7 cellular contexts compared by ENCODE assay signal in the genomic region with DNA sequence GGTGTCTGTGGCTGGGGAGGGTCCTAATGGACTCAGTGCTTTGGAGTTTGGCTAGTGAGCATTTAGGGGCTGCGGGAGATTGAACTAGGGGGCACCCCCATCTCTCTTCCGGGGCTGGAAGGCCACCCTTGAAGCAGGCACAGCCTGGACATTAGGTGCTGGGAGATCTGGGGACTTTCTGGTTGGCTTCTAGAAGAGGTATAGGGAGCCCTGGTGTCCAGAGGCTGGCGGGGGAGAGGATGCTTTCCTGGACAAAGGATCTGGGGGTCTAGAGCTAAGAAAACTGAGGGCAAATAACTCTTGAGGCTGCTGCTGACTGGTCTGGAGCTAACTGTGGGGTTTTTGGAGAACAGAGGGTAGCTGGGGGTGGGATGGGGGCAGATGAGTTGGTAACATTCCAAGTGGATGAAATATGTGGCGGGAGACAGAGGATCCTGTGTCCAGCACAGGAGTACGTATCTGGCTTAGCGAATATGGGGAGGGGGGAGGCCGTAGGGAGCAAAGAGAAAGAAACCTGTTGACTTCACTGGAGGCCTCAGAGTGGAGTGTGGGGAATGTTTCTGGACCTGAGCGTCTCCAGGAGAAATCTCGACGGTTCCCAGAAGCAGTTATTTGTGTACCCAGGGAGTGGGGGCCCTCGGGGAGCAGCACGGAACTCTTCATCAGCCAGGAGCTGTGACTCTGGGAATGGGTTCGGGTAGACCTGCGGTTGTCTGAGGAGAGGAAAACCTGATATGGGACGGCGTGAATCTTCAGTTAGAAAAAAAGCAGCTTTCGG. TPM values are rescaled to one million over a fixed set of nuclear protein-coding genes. Genes with fewer than 3 reads are reported as not detected.
DNase-seq lines count a peak whose midpoint lies in the region; ATAC-seq and TF ChIP-seq lines count a peak whose summit lies in the region.

No MANE protein-coding gene starts in this region.

- H3K27me3 ChIP-seq in PC-3 (ENCODE audit: low read length) = no peaks in the 10 kb centered on the region
- H3K27me3 ChIP-seq in upper lobe of left lung = no peaks in the 10 kb centered on the region

- H3K4me1 ChIP-seq in PC-3 (ENCODE audit: insufficient read depth, low read length) (peaks cover 16% of the 10 kb centered on the region), upper lobe of left lung (peaks cover 30 to 40% (median 34%) of the 10 kb centered on the region in 4 donors)

- TF ChIP-seq EP300 in upper lobe of left lung (IDR thresholded peaks at IDR 0.05) = no peak

- peak; percentile 35 for DNase-seq in GM13976 (ENCODE audit: low spot score)
- DNase-seq in PC-3 = peak; percentile 12
- DNase-seq in cardiac fibroblast (ENCODE audit: low read depth in 2 of 2) = peak; percentile 25 to 31
- peak; percentile 28 to 33 for DNase-seq in lung microvascular endothelial cell (ENCODE audit: low read depth in 2 of 2)
- peak in 1 of 2 donors; percentile 53 for DNase-seq in upper lobe of left lung
- DNase-seq in SK-N-DZ (ENCODE audit: low spot score) = no peak

- peaks cover 21% of the 10 kb centered on the region for H3K36me3 ChIP-seq in PC-3 (ENCODE audit: low read depth, low read length)
- peaks cover 22 to 32% (median 28%) of the 10 kb centered on the region in 4 donors for H3K36me3 ChIP-seq in upper lobe of left lung

- WGBS in upper lobe of left lung, 2 donors = 13 to 16% methylated on average over 17 of the region's 17 CpGs

- H2AFZ ChIP-seq in PC-3 (ENCODE audit: low read length) = no peak overlapping the region

- no peaks in the 10 kb centered on the region for H3K9me2 ChIP-seq in PC-3 (replicated peaks; ENCODE audit: low read length)

- POLR2A ChIA-PET in PC-3 (lab: Charles Lee; ENCODE audit: unreplicated experiment) = interaction anchor here (0.5 to 0.7 kb wide), 2 partner anchors 45 kb away, joined by 3 read pairs; no protein-coding TSS in a partner anchor

- peaks cover 7% of the 10 kb centered on the region; the same call in 1 of the 2 replicates for H4K20me1 ChIP-seq in PC-3 (ENCODE audit: low read length)

- peak in 2 of 4 donors; percentile 31 to 53 for TF ChIP-seq POLR2A in upper lobe of left lung (IDR thresholded peaks at IDR 0.05)

- H3K4me3 ChIP-seq in PC-3 (ENCODE audit: low read length) (peak overlapping the region; percentile 97), cardiac fibroblast (replicated peaks in 1 of 2; ENCODE audit: low read depth in 2 of 2, low read length in 2 of 2) (peak overlapping the region; percentile 72 to 86), upper lobe of left lung (peak overlapping the region; percentile 62 to 98 (median 76))

- TF ChIP-seq CTCF in GM13976 (IDR thresholded peaks at IDR 0.05; ENCODE audit: borderline replicate concordance, control extremely low read depth, extremely low read depth, insufficient read depth, missing control alignments) (no peak), PC-3 (conservative IDR thresholded peaks at IDR 0.05; ENCODE audit: low read depth, low read length) (no peak), cardiac fibroblast (IDR thresholded peaks at IDR 0.05; ENCODE audit: low read depth, low read length) (no peak), upper lobe of left lung (IDR thresholded peaks at IDR 0.05) (no peak)

- BruUV-seq in PC-3 (replicated peaks; lab: Mats Ljungman, UMichigan) = no TSS peak

- H3K9me3 ChIP-seq in PC-3 (ENCODE audit: low read length) = no peaks in the 10 kb centered on the region
- H3K9me3 ChIP-seq in upper lobe of left lung = no peaks in the 10 kb centered on the region

- intact Hi-C loops in PC-3 (cut with micrococcal nuclease) = loop anchor here (2.0 kb wide), 1 partner anchor 45 kb away; a partner anchor contains a TSS

- H3K4me2 ChIP-seq in PC-3 (ENCODE audit: low read length) = peak overlapping the region; percentile 80

- peaks cover 56% of the 10 kb centered on the region for H3K79me2 ChIP-seq in PC-3 (ENCODE audit: low read length)

- H3F3A ChIP-seq in PC-3 (ENCODE audit: low read length, unreplicated experiment) = peaks cover 9% of the 10 kb centered on the region

- CTCF ChIA-PET in PC-3 (lab: Charles Lee) = no interaction called here

- in situ Hi-C loops in GM13976 (cut with MboI; ENCODE audit: low sequenced_read_pairs, unreplicated experiment) = no loop called here

- peak overlapping the region; percentile 100 for H3K9ac ChIP-seq in PC-3 (ENCODE audit: low read length)

- H3K27ac ChIP-seq in PC-3 (ENCODE audit: low read length) (peak overlapping the region; percentile 95), upper lobe of left lung (peak overlapping the region; percentile 95 to 100 (median 100))

- ATAC-seq in PC-3 (no peak), upper lobe of left lung (ENCODE audit: low FRiP score in 2 of 2) (no peak), GM21825 (IDR thresholded peaks at IDR 0.05; ENCODE audit: unreplicated experiment) (no peak)

RNA-seq across cellular contexts. Expression of a gene that starts 1.4 kb away (rescaled TPM):
- 158 and 198 TPM in 2 replicates for total RNA-seq in PC-3 (2014; rRNA removed)
- total RNA-seq in lung microvascular endothelial cell = 42.1 and 53.0 TPM in 2 replicates
- 100 to 1,000 TPM; 152 to 351 (median 211) TPM for total RNA-seq in upper lobe of left lung
- 128 and 132 TPM in 2 replicates for polyA plus RNA-seq in SK-N-DZ (2014; cell fraction: cytosol; rRNA removed)
- 50.4 and 50.6 TPM in 2 replicates for polyA plus RNA-seq in SK-N-DZ (2014; cell fraction: nucleus; rRNA removed)

RNA-seq across cellular contexts. Expression of a gene that starts 44.4 kb away (rescaled TPM):
- total RNA-seq in PC-3 (2014; rRNA removed) = 18.3 and 18.4 TPM in 2 replicates
- total RNA-seq in lung microvascular endothelial cell = 4.4 and 8.7 TPM in 2 replicates
- 10 to 100 TPM; 22.0 to 36.7 (median 27.0) TPM for total RNA-seq in upper lobe of left lung
- 7.1 and 8.5 TPM in 2 replicates for polyA plus RNA-seq in SK-N-DZ (2014; cell fraction: cytosol; rRNA removed)
- 5.3 and 5.6 TPM in 2 replicates for polyA plus RNA-seq in SK-N-DZ (2014; cell fraction: nucleus; rRNA removed)

RNA-seq across cellular contexts. Expression of a gene that starts 46.5 kb away (rescaled TPM):
- 172 and 202 TPM in 2 replicates for total RNA-seq in PC-3 (2014; rRNA removed)
- 2.6 and 27.0 TPM in 2 replicates for total RNA-seq in lung microvascular endothelial cell
- total RNA-seq in upper lobe of left lung = 10 to 100 TPM; 28.4 to 96.9 (median 71.7) TPM
- 0.02 TPM in 1 of 2 replicates, not detected in the other for polyA plus RNA-seq in SK-N-DZ (2014; cell fraction: cytosol; rRNA removed)
- not detected in 2 replicates for polyA plus RNA-seq in SK-N-DZ (2014; cell fraction: nucleus; rRNA removed)
